ENCODE assay signal across 2 cellular contexts in genomic region chr22:35966314-35967045, GRCh38.
TF ChIP-seq lines count a peak whose summit lies in the region.

No MANE protein-coding gene starts in this region.

TF ChIP-seq in HEK293, 187 proteins besides CTCF, POLR2A, EP300 and RAD21:
- 0 out of 2 replicates have a peak, but pooled peaks have one; percentile 11 for TF ChIP-seq ZNF121 (tag by site-specific recombination; IDR thresholded peaks at IDR 0.05)
- TF ChIP-seq HOXD13 (CRISPR knock-in tag; IDR thresholded peaks at IDR 0.05; ENCODE audit: borderline replicate concordance): no peak
- no peak for TF ChIP-seq ZNF223 (tag by site-specific recombination; IDR thresholded peaks at IDR 0.05)

TF ChIP-seq in K562, 482 proteins besides CTCF, POLR2A, EP300 and RAD21 (continued from another document):
- TF ChIP-seq ZNF77 (CRISPR knock-in tag; IDR thresholded peaks at IDR 0.05) (no peak), MEIS2 (IDR thresholded peaks at IDR 0.05; ENCODE audit: partially characterized antibody) (peak; percentile 38), NFYB (IDR thresholded peaks at IDR 0.05; ENCODE audit: extremely low read depth, insufficient read length) (no peak)
